ENCODE assay signal across 8 cellular contexts in the genomic region with DNA sequence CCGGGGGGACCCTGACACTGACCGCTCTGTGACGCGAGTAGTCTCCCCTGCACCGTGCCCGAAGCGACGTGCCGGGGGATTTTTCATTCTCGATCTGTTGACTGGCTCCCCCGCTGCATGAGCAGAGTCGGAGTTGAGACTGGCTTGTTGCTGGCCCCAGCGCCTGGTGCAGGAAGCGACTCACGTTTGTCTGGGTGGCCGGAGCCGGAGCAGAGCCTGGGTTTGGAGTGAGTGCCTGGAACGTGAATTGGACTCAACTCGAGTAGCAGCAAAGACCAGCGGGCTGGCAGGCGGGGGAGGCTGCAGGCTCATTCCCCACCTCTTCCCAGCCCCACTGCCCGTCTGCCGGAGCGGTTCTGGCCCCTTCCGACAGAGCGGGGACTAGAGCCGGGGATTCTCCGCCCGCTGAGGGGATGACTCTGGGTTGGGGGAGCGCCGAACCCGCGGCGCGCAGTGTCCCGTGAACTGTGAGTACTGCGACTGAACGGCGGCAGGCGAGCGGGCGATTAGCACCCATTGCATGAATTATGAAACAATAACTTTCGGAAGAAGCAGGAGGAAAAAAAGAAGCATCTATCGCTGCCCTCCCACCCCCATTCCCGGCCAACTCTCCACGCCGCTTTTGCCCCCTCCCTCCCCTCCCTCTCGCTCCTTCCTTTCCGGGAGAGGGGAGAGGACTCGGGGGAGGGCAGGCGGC. TPM values are rescaled to one million over a fixed set of nuclear protein-coding genes. Genes with fewer than 3 reads are reported as not detected.
DNase-seq lines count a peak whose midpoint lies in the region; ATAC-seq, FAIRE-seq and TF ChIP-seq lines count a peak whose summit lies in the region.

No MANE protein-coding gene starts in this region.

- FAIRE-seq in frontal cortex (lab: Jason Lieb, UNC) = no peak

- TF ChIP-seq CTCF in activated B cell treated with CpG ODN at 0.5 μM for 24 hours (IDR thresholded peaks at IDR 0.05) (no peak), neural crest cell (conservative IDR thresholded peaks at IDR 0.05) (no peak)

- peaks cover 10% of the 10 kb centered on the region for H3K36me3 Mint-ChIP-seq in activated CD4-positive, alpha-beta T cell treated with anti-CD3 and anti-CD28 coated beads, Interleukin-2, amount 10 ng/mL, durations not matched to agents 24 days and 14 days (ENCODE audit: low read depth)
- no peaks in the 10 kb centered on the region for H3K36me3 Mint-ChIP-seq in activated B cell treated with CpG ODN at 0.5 μM for 24 hours (ENCODE audit: low read depth)
- peaks cover 3% of the 10 kb centered on the region for H3K36me3 Mint-ChIP-seq in neural crest cell (ENCODE audit: low read depth)

- CTCF ChIA-PET in activated B cell treated with CpG ODN at 0.5 μM for 24 hours (lab: Charles Lee) = no interaction called here

- ATAC-seq in activated B cell treated with CpG ODN at 0.5 μM for 24 hours (ENCODE audit: low read depth) = no peak
- no peak for ATAC-seq in HG02938 (IDR thresholded peaks at IDR 0.05; ENCODE audit: unreplicated experiment)

- POLR2A ChIA-PET in activated B cell treated with CpG ODN at 0.5 μM for 24 hours (lab: Charles Lee) = no interaction called here

- H3K9me3 Mint-ChIP-seq in activated CD4-positive, alpha-beta T cell treated with anti-CD3 and anti-CD28 coated beads, Interleukin-2, amount 10 ng/mL, durations not matched to agents 24 days and 14 days = peaks cover 12% of the 10 kb centered on the region
- H3K9me3 Mint-ChIP-seq in activated B cell treated with CpG ODN at 0.5 μM for 24 hours = no peaks in the 10 kb centered on the region
- no peaks in the 10 kb centered on the region for H3K9me3 Mint-ChIP-seq in neural crest cell

- H3K4me1 Mint-ChIP-seq in activated CD4-positive, alpha-beta T cell treated with anti-CD3 and anti-CD28 coated beads, Interleukin-2, amount 10 ng/mL, durations not matched to agents 24 days and 14 days = peaks cover 15% of the 10 kb centered on the region
- H3K4me1 Mint-ChIP-seq in activated B cell treated with CpG ODN at 0.5 μM for 24 hours = peaks cover 17% of the 10 kb centered on the region
- H3K4me1 Mint-ChIP-seq in neural crest cell = peaks cover 53% of the 10 kb centered on the region

- no peak for DNase-seq in activated CD4-positive, alpha-beta T cell treated with anti-CD3 and anti-CD28 coated beads, Interleukin-2, amount 10 ng/mL, durations not matched to agents 24 days and 14 days
- no peak for DNase-seq in activated CD4-positive, alpha-beta T cell treated with anti-CD3 and anti-CD28 coated beads for 4 hours
- DNase-seq in activated B cell treated with CpG ODN at 0.5 μM for 24 hours (no peak), frontal cortex (ENCODE audit: low spot score in 2 of 2) (peak; percentile 16 to 35), neural crest cell (ENCODE audit: low read depth, low spot score) (no peak)
- no peak for DNase-seq in activated effector memory CD4-positive, alpha-beta T cell treated with Interleukin-2 at 50 U/mL for 16 hours
- no peak for DNase-seq in stimulated activated CD8-positive, alpha-beta memory T cell treated with anti-CD3 and anti-CD28 coated beads, Interleukin-4, amount 100 ng/mL, for 48 hours

- peak overlapping the region; percentile 34 for H3K4me3 Mint-ChIP-seq in activated CD4-positive, alpha-beta T cell treated with anti-CD3 and anti-CD28 coated beads, Interleukin-2, amount 10 ng/mL, durations not matched to agents 24 days and 14 days
- no peak overlapping the region for H3K4me3 Mint-ChIP-seq in activated B cell treated with CpG ODN at 0.5 μM for 24 hours
- peak overlapping the region; percentile 92 for H3K4me3 Mint-ChIP-seq in neural crest cell

- intact Hi-C loops in activated CD4-positive, alpha-beta T cell treated with anti-CD3 and anti-CD28 coated beads, Interleukin-2, amount 10 ng/mL, durations not matched to agents 24 days and 14 days (cut with micrococcal nuclease) = no loop called here
- intact Hi-C loops in activated B cell treated with CpG ODN at 0.5 μM for 24 hours (cut with micrococcal nuclease) = no loop called here

- H3K27ac Mint-ChIP-seq in activated CD4-positive, alpha-beta T cell treated with anti-CD3 and anti-CD28 coated beads, Interleukin-2, amount 10 ng/mL, durations not matched to agents 24 days and 14 days = peak overlapping the region; percentile 86
- peak overlapping the region; percentile 18 for H3K27ac Mint-ChIP-seq in activated B cell treated with CpG ODN at 0.5 μM for 24 hours
- peak overlapping the region; percentile 91 for H3K27ac Mint-ChIP-seq in neural crest cell (ENCODE audit: unreplicated experiment)

- peaks cover 58% of the 10 kb centered on the region for H3K27me3 Mint-ChIP-seq in activated CD4-positive, alpha-beta T cell treated with anti-CD3 and anti-CD28 coated beads, Interleukin-2, amount 10 ng/mL, durations not matched to agents 24 days and 14 days
- H3K27me3 Mint-ChIP-seq in activated B cell treated with CpG ODN at 0.5 μM for 24 hours = peaks cover 51% of the 10 kb centered on the region
- peaks cover 64% of the 10 kb centered on the region for H3K27me3 Mint-ChIP-seq in neural crest cell (ENCODE audit: low read depth)

RNA-seq across cellular contexts. Expression of a gene that starts 0.6 kb away (rescaled TPM):
- not detected in 2 replicates for total RNA-seq in activated CD4-positive, alpha-beta T cell treated with anti-CD3 and anti-CD28 coated beads, Interleukin-2, amount 10 ng/mL, durations not matched to agents 24 days and 14 days
- total RNA-seq in activated B cell treated with CpG ODN at 0.5 μM for 24 hours (not detected in 2 replicates), frontal cortex (44.0 TPM), neural crest cell (6.8 and 8.0 TPM in 2 replicates)

Comparison
In these comparisons a context has a peak if more than half of its experiments do, and no peak if none do; other contexts are left out.
1. DNase-seq: peak in frontal cortex (2 of 2); none in activated CD4-positive, alpha-beta T cell treated with anti-CD3 and anti-CD28 coated beads, Interleukin-2, amount 10 ng/mL, durations not matched to agents 24 days and 14 days (single experiment), activated CD4-positive, alpha-beta T cell treated with anti-CD3 and anti-CD28 coated beads for 4 hours (0 of 2), activated B cell treated with CpG ODN at 0.5 μM for 24 hours (single experiment), neural crest cell (single experiment), activated effector memory CD4-positive, alpha-beta T cell treated with Interleukin-2 at 50 U/mL for 16 hours (single experiment) and stimulated activated CD8-positive, alpha-beta memory T cell treated with anti-CD3 and anti-CD28 coated beads, Interleukin-4, amount 100 ng/mL, for 48 hours (single experiment).
2. H3K27ac Mint-ChIP-seq: peak in every context shown above with its lines; median percentile 91 in neural crest cell; 86 in activated CD4-positive, alpha-beta T cell treated with anti-CD3 and anti-CD28 coated beads, Interleukin-2, amount 10 ng/mL, durations not matched to agents 24 days and 14 days; 18 in activated B cell treated with CpG ODN at 0.5 μM for 24 hours.